ENCODE assay signal across 14 cellular contexts in genomic region chr5:178094345-178094744, GRCh38.
"Had no signal": no experiment of that assay in that cellular context is flagged by ENCODE, and none has a peak within 500 bp of the region (broad histone marks: within the 10 kb centered on the region; RNA-seq: fewer than 3 reads in every experiment).

No MANE protein-coding gene starts in this region.

- H3K4me1 ChIP-seq: body of pancreas, tibial nerve, uterus had no signal

- H3K27ac Mint-ChIP-seq: activated CD8-positive, alpha-beta memory T cell treated with anti-CD3 and anti-CD28 coated beads, Interleukin-2, amount 10 ng/mL, durations not matched to agents 7 days and 5 days; stimulated activated memory B cell treated with anti-CD40 and anti-IgM and Interleukin-4, amounts not matched to agents 10 μg/mL and 1 μg/mL and 100 μg/mL, for 72 hours had no signal

- ATAC-seq: activated CD8-positive, alpha-beta memory T cell treated with anti-CD3 and anti-CD28 coated beads, Interleukin-2, amount 10 ng/mL, durations not matched to agents 7 days and 5 days; body of pancreas; esophagus mucosa; left lobe of liver; stimulated activated memory B cell treated with anti-CD40 and anti-IgM and Interleukin-4, amounts not matched to agents 10 μg/mL and 1 μg/mL and 100 μg/mL, for 72 hours had no signal

- H3K27me3 ChIP-seq: body of pancreas, tibial nerve, uterus had no signal

- H3K4me3 ChIP-seq: body of pancreas, tibial nerve, uterus had no signal

- H3K36me3 ChIP-seq: tibial nerve, uterus, WERI-Rb-1 had no signal

- DNase-seq: activated CD4-positive, alpha-beta T cell treated with anti-CD3 and anti-CD28 coated beads, Interleukin-2, amount 50 U/mL, for 1 hour; activated CD8-positive, alpha-beta memory T cell treated with anti-CD3 and anti-CD28 coated beads, Interleukin-2, amount 10 ng/mL, durations not matched to agents 7 days and 5 days; activated T-cell treated with anti-CD3 and anti-CD28 coated beads, Interleukin-2, amount 50 U/mL, for 1 hour; amygdala; body of pancreas; caudate nucleus; stimulated activated CD4-positive, alpha-beta T cell treated with anti-CD3 and anti-CD28 coated beads, Interleukin-12 subunit alpha, Interleukin-12 subunit beta, amount 100 ng/mL, for 4 hours; SW 1271; uterus; WERI-Rb-1 had no signal

- H3K4me3 Mint-ChIP-seq: activated CD8-positive, alpha-beta memory T cell treated with anti-CD3 and anti-CD28 coated beads, Interleukin-2, amount 10 ng/mL, durations not matched to agents 7 days and 5 days; stimulated activated memory B cell treated with anti-CD40 and anti-IgM and Interleukin-4, amounts not matched to agents 10 μg/mL and 1 μg/mL and 100 μg/mL, for 72 hours had no signal

- H3K27ac ChIP-seq: body of pancreas, tibial nerve, uterus, WERI-Rb-1 had no signal

- H3K9me3 ChIP-seq: body of pancreas had no signal
